ENCODE assay signal across 23 cellular contexts in genomic region chr6:37309692-37310091, GRCh38. TPM values are rescaled to one million over a fixed set of nuclear protein-coding genes. Genes with fewer than 3 reads are reported as not detected.
DNase-seq lines count a peak whose midpoint lies in the region; ATAC-seq, FAIRE-seq and TF ChIP-seq lines count a peak whose summit lies in the region.
"Had no signal": no experiment of that assay in that cellular context is flagged by ENCODE, and none has a peak within 500 bp of the region (broad histone marks: within the 10 kb centered on the region; RNA-seq: fewer than 3 reads in every experiment).

No MANE protein-coding gene starts in this region.

- H3K36me3 ChIP-seq in kidney (ENCODE audit: control insufficient read depth in 1 of 2, insufficient read depth in 2 of 2, low read length in 2 of 2) (peaks cover 18 to 35% of the 10 kb centered on the region in 2 donors), lower lobe of right lung (peaks cover 30% of the 10 kb centered on the region)
- H3K36me3 ChIP-seq: BE2C had no signal

- DNase-seq in activated CD8-positive, alpha-beta memory T cell treated with anti-CD3 and anti-CD28 coated beads for 24 hours, result peak; percentile 3
- no peak for DNase-seq in activated CD8-positive, alpha-beta memory T cell treated with anti-CD3 and anti-CD28 coated beads, Interleukin-2, amount 50 U/mL, for 4 hours
- DNase-seq in RCC 7860 (ENCODE audit: low spot score) (no peak), kidney (no peak), lower lobe of right lung (no peak)
- DNase-seq: 8988T; BE2C; C1 segment of cervical spinal cord; CD4-positive, CD25-positive, alpha-beta regulatory T cell; CD8-positive, alpha-beta memory T cell; COR-L47; DMS 273 treated with DMSO at 0.1 percent for 48 hours; GF-D8; GM23248; HCEC 1CT; IMR-90 had no signal

- H3K9me3 ChIP-seq in kidney (ENCODE audit: control insufficient read depth in 1 of 2, low read length in 2 of 2), result no peaks in the 10 kb centered on the region
- no peaks in the 10 kb centered on the region for H3K9me3 ChIP-seq in lower lobe of right lung
- H3K9me3 ChIP-seq: BE2C had no signal

- H3K4me1 ChIP-seq in kidney (ENCODE audit: control insufficient read depth in 1 of 2, insufficient read depth in 1 of 2, low read depth in 1 of 2, low read length in 2 of 2) (no peaks in the 10 kb centered on the region), lower lobe of right lung (peaks cover 6% of the 10 kb centered on the region)
- H3K4me1 ChIP-seq: BE2C had no signal

- FAIRE-seq in RCC 7860 (lab: Jason Lieb, UNC) (peak; percentile 89), kidney (lab: Jason Lieb, UNC) (peak; percentile 98)
- FAIRE-seq: GM19239, H54, HTR-8/SVneo, K562 had no signal

- no peaks in the 10 kb centered on the region for H3K27me3 ChIP-seq in lower lobe of right lung (ENCODE audit: low read depth)
- H3K27me3 ChIP-seq: BE2C had no signal

- H3K4me3 ChIP-seq in kidney (ENCODE audit: low read length in 2 of 2) (no peak overlapping the region), lower lobe of right lung (no peak overlapping the region)
- H3K4me3 ChIP-seq: GM23248, K562 had no signal

- H3K27ac ChIP-seq in kidney (ENCODE audit: low read depth in 2 of 2, low read length in 2 of 2) (no peak overlapping the region), lower lobe of right lung (no peak overlapping the region)
- H3K27ac ChIP-seq: GM23248 had no signal

- TF ChIP-seq CTCF in kidney (IDR thresholded peaks at IDR 0.05; ENCODE audit: borderline replicate concordance, extremely low read depth, insufficient read depth), result no peak
- TF ChIP-seq CTCF in lower lobe of right lung (IDR thresholded peaks at IDR 0.05), result no peak

- intact Hi-C loops in kidney (cut with DNase I), result no loop called here
- intact Hi-C loops in lower lobe of right lung (cut with DNase I), result no loop called here

- no peak overlapping the region for H3K9ac ChIP-seq in kidney (ENCODE audit: low read length in 2 of 2)
- H3K9ac ChIP-seq: GM23248 had no signal

- no peak for ATAC-seq in lower lobe of right lung
- no peak for ATAC-seq in HG03280 (IDR thresholded peaks at IDR 0.05; ENCODE audit: unreplicated experiment)
- ATAC-seq in HG02852 (IDR thresholded peaks at IDR 0.05; ENCODE audit: unreplicated experiment), result no peak
- no peak for ATAC-seq in GM19351 (IDR thresholded peaks at IDR 0.05; ENCODE audit: unreplicated experiment)

RNA-seq across cellular contexts. Expression of gene RNF8, which starts 44.1 kb away (rescaled TPM):
- 18.4 TPM for total RNA-seq in kidney
- polyA plus RNA-seq in kidney (ENCODE audit: insufficient read depth, low read depth, low replicate concordance), result 18.5 TPM
- 13.1 TPM for total RNA-seq in lower lobe of right lung

RNA-seq across cellular contexts. Expression of gene TMEM217, which starts 51.7 kb away (rescaled TPM):
- 0.72 TPM for total RNA-seq in kidney
- 0.67 TPM for polyA plus RNA-seq in kidney (ENCODE audit: insufficient read depth, low read depth, low replicate concordance)
- total RNA-seq in lower lobe of right lung, result 1.1 TPM

RNA-seq across cellular contexts. Expression of gene TBC1D22B, which starts 52.1 kb away (rescaled TPM):
- total RNA-seq in kidney (12.8 TPM), lower lobe of right lung (11.5 TPM)
- polyA plus RNA-seq in kidney (ENCODE audit: insufficient read depth, low read depth, low replicate concordance), result 9.7 TPM
